In the genomic region with DNA sequence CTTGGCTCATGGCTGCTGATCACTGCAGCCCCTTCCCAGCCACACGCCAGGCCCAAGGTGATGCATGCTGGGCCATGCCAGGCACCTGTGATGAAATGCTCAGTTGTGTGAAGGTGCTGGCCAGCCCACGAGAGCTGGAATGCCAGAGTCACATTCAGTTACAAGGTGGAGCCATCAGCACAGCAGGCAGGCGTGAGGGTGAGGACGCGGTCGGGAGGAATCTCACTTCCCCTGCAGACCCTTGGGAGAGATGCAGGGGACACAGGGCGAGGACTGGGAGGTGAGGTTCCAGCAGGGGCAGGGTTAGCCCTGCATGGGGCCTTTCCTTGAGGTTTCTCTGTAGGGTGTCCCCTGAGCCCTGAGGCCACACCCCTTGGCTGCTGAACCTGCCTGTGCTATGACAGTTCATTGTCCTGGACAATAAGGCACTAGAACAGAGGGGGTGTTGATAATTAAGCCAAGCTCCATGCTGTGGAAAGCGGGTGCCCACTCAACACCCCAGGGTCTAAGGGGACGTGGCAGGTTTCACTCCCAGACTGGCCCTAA, we compare ENCODE assay signal across 22 cellular contexts.
"Had no signal": no experiment of that assay in that cellular context is flagged by ENCODE, and none has a peak within 500 bp of the region (broad histone marks: within the 10 kb centered on the region; RNA-seq: fewer than 3 reads in every experiment).

No MANE protein-coding gene starts in this region.

- H3K4me1 ChIP-seq: colonic mucosa, tibial nerve had no signal

- H3K36me3 ChIP-seq: colonic mucosa, tibial nerve, WERI-Rb-1 had no signal

- H3K4me3 Mint-ChIP-seq: activated naive CD8-positive, alpha-beta T cell treated with anti-CD3 and anti-CD28 coated beads for 36 hours; central memory CD8-positive, alpha-beta T cell; immature natural killer cell; nephron progenitor cell; stimulated activated naive CD8-positive, alpha-beta T cell treated with anti-CD3 and anti-CD28 coated beads, Interleukin-15, Interleukin-2, amounts not matched to agents 100 ng/mL and 50 ng/mL, for 24 hours; T-cell; T-helper 2 cell treated with Interferon-gamma antibody and Interleukin-4, amounts not matched to agents 5 μg/mL and 100 μg/mL, for 36 hours had no signal

- H3K27ac ChIP-seq: colonic mucosa, hepatocyte, tibial nerve, WERI-Rb-1 had no signal

- H3K9me3 ChIP-seq: colonic mucosa, tibial nerve had no signal

- H3K4me3 ChIP-seq: colonic mucosa, hepatocyte, tibial nerve had no signal

- DNase-seq: activated CD4-positive, alpha-beta T cell treated with anti-CD3 and anti-CD28 coated beads for 1 hour; activated CD4-positive, alpha-beta T cell treated with anti-CD3 and anti-CD28 coated beads, Interleukin-2, amount 50 U/mL, for 4 hours; activated naive CD4-positive, alpha-beta T cell treated with Interleukin-2 at 50 U/mL for 16 hours; activated naive CD8-positive, alpha-beta T cell treated with anti-CD3 and anti-CD28 coated beads for 36 hours; activated T-cell treated with anti-CD3 and anti-CD28 coated beads, Interleukin-2, amount 50 U/mL, for 48 hours; colonic mucosa; effector CD4-positive, alpha-beta T cell; glutamatergic neuron; immature natural killer cell; kidney glomerular epithelial cell; left ventricle myocardium superior; nephron progenitor cell; SIG-M5; stimulated activated CD4-positive, alpha-beta T cell treated with anti-CD3 and anti-CD28 coated beads, Interleukin-4, amount 100 ng/mL, for 24 hours; WERI-Rb-1 had no signal

- H3K9me3 Mint-ChIP-seq: activated naive CD8-positive, alpha-beta T cell treated with anti-CD3 and anti-CD28 coated beads for 36 hours; central memory CD8-positive, alpha-beta T cell; nephron progenitor cell; stimulated activated naive CD8-positive, alpha-beta T cell treated with anti-CD3 and anti-CD28 coated beads, Interleukin-15, Interleukin-2, amounts not matched to agents 100 ng/mL and 50 ng/mL, for 24 hours; T-cell; T-helper 2 cell treated with Interferon-gamma antibody and Interleukin-4, amounts not matched to agents 5 μg/mL and 100 μg/mL, for 36 hours had no signal

- H3K36me3 Mint-ChIP-seq: activated naive CD8-positive, alpha-beta T cell treated with anti-CD3 and anti-CD28 coated beads for 36 hours; immature natural killer cell; T-cell had no signal

- ATAC-seq: left ventricle myocardium superior, SK-N-SH treated with all-trans-retinoic acid at 6 μM for 48 hours, T-cell had no signal

- H3K27ac Mint-ChIP-seq: activated naive CD8-positive, alpha-beta T cell treated with anti-CD3 and anti-CD28 coated beads for 36 hours; immature natural killer cell; nephron progenitor cell; stimulated activated naive CD8-positive, alpha-beta T cell treated with anti-CD3 and anti-CD28 coated beads, Interleukin-15, Interleukin-2, amounts not matched to agents 100 ng/mL and 50 ng/mL, for 24 hours; T-cell; T-helper 2 cell treated with Interferon-gamma antibody and Interleukin-4, amounts not matched to agents 5 μg/mL and 100 μg/mL, for 36 hours had no signal

- H3K4me1 Mint-ChIP-seq: activated naive CD8-positive, alpha-beta T cell treated with anti-CD3 and anti-CD28 coated beads for 36 hours; central memory CD8-positive, alpha-beta T cell; immature natural killer cell had no signal

- H3K27me3 ChIP-seq: colonic mucosa had no signal
